10 cellular contexts compared by ENCODE assay signal in the genomic region with DNA sequence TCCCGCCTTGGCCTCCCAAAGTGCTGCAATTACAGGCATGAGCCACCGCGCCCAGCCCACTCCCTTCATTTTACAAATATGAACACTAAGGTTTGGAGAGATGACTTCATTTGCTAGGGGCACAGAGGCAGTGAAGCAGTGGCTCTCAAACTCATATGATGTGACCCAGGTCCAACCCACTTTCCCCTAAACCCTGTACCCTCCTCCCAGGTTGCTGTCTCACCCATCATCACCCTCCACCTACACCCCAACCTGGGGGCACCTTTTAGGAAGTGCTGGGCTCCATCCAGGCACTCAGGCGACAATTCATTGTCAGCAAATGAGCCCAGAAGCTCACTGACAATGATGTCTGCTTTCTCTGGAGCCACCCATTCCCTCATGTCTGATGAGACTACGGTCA. TPM values are rescaled to one million over a fixed set of nuclear protein-coding genes. Genes with fewer than 3 reads are reported as not detected.
"Had no signal": no experiment of that assay in that cellular context is flagged by ENCODE, and none has a peak within 500 bp of the region (broad histone marks: within the 10 kb centered on the region; RNA-seq: fewer than 3 reads in every experiment).

No MANE protein-coding gene starts in this region.

- H3K9me3 ChIP-seq: HAP-1 had no signal

- H2AFZ ChIP-seq: GM23248 had no signal

- H3K27ac ChIP-seq: GM23248, HL-60 had no signal

- H3K9ac ChIP-seq: GM23248 had no signal

- H3K4me3 Mint-ChIP-seq: HFFc6 had no signal

- ATAC-seq: HCT116, K562 had no signal

- H3K4me3 ChIP-seq: GM23248, HAP-1, K562 had no signal

- DNase-seq: GM23248, GOT3, H7, HFFc6, IMR-90 had no signal

RNA-seq across cellular contexts. Expression of a gene that starts 40.7 kb away (rescaled TPM):
- total RNA-seq: HT1080 had no signal
- polyA plus RNA-seq: GM23248 had no signal
